ENCODE assay signal across 13 cellular contexts in the genomic region with DNA sequence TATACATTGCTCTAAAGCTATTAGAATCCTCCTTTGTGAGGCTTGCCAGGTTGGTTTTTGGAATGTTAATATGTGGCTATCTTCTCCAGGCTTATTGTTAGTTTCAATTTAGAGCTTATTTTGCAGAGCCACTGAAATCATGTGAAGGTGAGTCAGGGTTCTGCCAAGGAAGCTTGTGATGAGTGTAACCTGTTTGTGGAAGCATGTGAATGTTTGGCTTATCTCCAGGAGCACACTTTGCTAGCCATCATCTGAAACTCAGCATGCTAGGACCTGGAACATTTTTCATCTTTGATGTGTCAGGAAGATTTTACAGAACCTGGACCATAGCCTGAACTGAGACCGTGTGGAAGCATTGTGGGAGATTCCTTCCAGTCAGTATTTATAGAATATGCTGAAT.
DNase-seq lines count a peak whose midpoint lies in the region; FAIRE-seq and TF ChIP-seq lines count a peak whose summit lies in the region.
"Had no signal": no experiment of that assay in that cellular context is flagged by ENCODE, and none has a peak within 500 bp of the region (broad histone marks: within the 10 kb centered on the region; RNA-seq: fewer than 3 reads in every experiment).

No MANE protein-coding gene starts in this region.

- H3K4me3 Mint-ChIP-seq in type B pancreatic cell (no peak overlapping the region), endothelial cell (ENCODE audit: unreplicated experiment) (no peak overlapping the region)
- H3K4me3 Mint-ChIP-seq: dendritic cell treated with granulocyte-macrophage colony-stimulating factor and Interleukin-4, amounts not matched to agents 40 ng/mL and 50 ng/mL, for 4 days had no signal

- H3K4me2 ChIP-seq in keratinocyte (ENCODE audit: control insufficient read depth, extremely low read depth, insufficient read depth, low read depth, low read length) = no peak overlapping the region

- in situ Hi-C loops in astrocyte of the spinal cord (cut with HindIII; ENCODE audit: low sequenced_read_pairs) = no loop called here

- no peak overlapping the region for H3K27ac ChIP-seq in keratinocyte (ENCODE audit: control insufficient read depth, insufficient read depth, low read length)

- no peaks in the 10 kb centered on the region for H3K9me1 ChIP-seq in keratinocyte (ENCODE audit: control insufficient read depth, extremely low read depth, insufficient read depth, low read length)

- TF ChIP-seq CTCF in astrocyte of the spinal cord (IDR thresholded peaks at IDR 0.05; ENCODE audit: low read depth, low read length) (no peak), keratinocyte (optimal IDR thresholded peaks at IDR 0.05 in 1 of 3, IDR thresholded peaks at IDR 0.05 in 1 of 3, conservative IDR thresholded peaks at IDR 0.05 in 1 of 3; ENCODE audit: extremely low read depth in 1 of 3, insufficient read depth in 2 of 3, low read length in 3 of 3) (no peak), type B pancreatic cell (conservative IDR thresholded peaks at IDR 0.05) (no peak), endothelial cell (IDR thresholded peaks at IDR 0.05; ENCODE audit: unreplicated experiment) (no peak)

- H3K9ac ChIP-seq in keratinocyte (ENCODE audit: control insufficient read depth, extremely low read depth, insufficient read depth, low read length) = no peak overlapping the region

- DNase-seq in NCI-H2196 (lab: John Stamatoyannopoulos, UW; ENCODE audit: unreplicated experiment) = peak; percentile 24
- no peak for DNase-seq in NCI-H2196 treated with DMSO at 0.1 percent for 48 hours (lab: John Stamatoyannopoulos, UW; ENCODE audit: unreplicated experiment)
- DNase-seq in astrocyte of the spinal cord (ENCODE audit: low read depth, low spot score) = peak; percentile 19
- peak; percentile 60 for DNase-seq in keratinocyte (ENCODE audit: low read depth, low spot score)
- no peak for DNase-seq in type B pancreatic cell (ENCODE audit: extremely low spot score, unreplicated experiment)
- no peak for DNase-seq in NCI-H526 treated with DMSO at 0.1 percent for 48 hours (lab: John Stamatoyannopoulos, UW)
- no peak for DNase-seq in activated CD4-positive, alpha-beta T cell treated with anti-CD3 and anti-CD28 coated beads, Interleukin-2, amount 50 U/mL, for 4 hours
- DNase-seq in endothelial cell (ENCODE audit: low spot score) = no peak
- DNase-seq: activated T-cell treated with anti-CD3 and anti-CD28 coated beads, Interleukin-2, amount 50 U/mL, for 48 hours; NCI-H774; T1000 had no signal

- no peaks in the 10 kb centered on the region for H4K20me1 ChIP-seq in keratinocyte (ENCODE audit: control insufficient read depth, extremely low read depth, insufficient read depth, low read length)

- H3K4me3 ChIP-seq in astrocyte of the spinal cord (ENCODE audit: low read depth, low read length) (no peak overlapping the region), keratinocyte (ENCODE audit: control insufficient read depth in 2 of 3, extremely low read depth in 1 of 3, insufficient read depth in 2 of 3, low read depth in 1 of 3, low read length in 3 of 3) (no peak overlapping the region)
- H3K4me3 ChIP-seq: ovary had no signal

- no peak overlapping the region for H2AFZ ChIP-seq in keratinocyte (ENCODE audit: control insufficient read depth, low read length)

- H3K36me3 Mint-ChIP-seq in type B pancreatic cell (peaks cover 7% of the 10 kb centered on the region), endothelial cell (ENCODE audit: low read depth, unreplicated experiment) (no peaks in the 10 kb centered on the region)

- H3K9me3 Mint-ChIP-seq in type B pancreatic cell (peaks cover 7% of the 10 kb centered on the region), endothelial cell (ENCODE audit: unreplicated experiment) (no peaks in the 10 kb centered on the region)
- H3K9me3 Mint-ChIP-seq: dendritic cell treated with granulocyte-macrophage colony-stimulating factor and Interleukin-4, amounts not matched to agents 40 ng/mL and 50 ng/mL, for 4 days had no signal

- dilution Hi-C loops in keratinocyte (cut with MboI; ENCODE audit: extremely low pct_ligation_motif_present, low sequenced_read_pairs) = no loop called here

- no peaks in the 10 kb centered on the region for H3K79me2 ChIP-seq in keratinocyte (ENCODE audit: control insufficient read depth, insufficient read depth, low read length)

- no peaks in the 10 kb centered on the region for H3K27me3 ChIP-seq in keratinocyte (ENCODE audit: control insufficient read depth, extremely low read depth, insufficient read depth, low read length)
- H3K27me3 ChIP-seq: ovary had no signal

- H3K9me3 ChIP-seq in keratinocyte (ENCODE audit: control insufficient read depth, low read depth, low read length) = no peaks in the 10 kb centered on the region
- H3K9me3 ChIP-seq: ovary had no signal

- no peaks in the 10 kb centered on the region for H3K36me3 ChIP-seq in keratinocyte (ENCODE audit: control insufficient read depth in 2 of 2, extremely low read depth in 1 of 2, insufficient read depth in 2 of 2, low read length in 2 of 2)
- H3K36me3 ChIP-seq: ovary had no signal

- H3K27me3 Mint-ChIP-seq in type B pancreatic cell (no peaks in the 10 kb centered on the region), endothelial cell (ENCODE audit: unreplicated experiment) (peaks cover 2% of the 10 kb centered on the region)
- H3K27me3 Mint-ChIP-seq: dendritic cell treated with granulocyte-macrophage colony-stimulating factor and Interleukin-4, amounts not matched to agents 40 ng/mL and 50 ng/mL, for 4 days had no signal

- H3K27ac Mint-ChIP-seq in type B pancreatic cell (peak overlapping the region; percentile 79), endothelial cell (ENCODE audit: unreplicated experiment) (no peak overlapping the region)
- H3K27ac Mint-ChIP-seq: dendritic cell treated with granulocyte-macrophage colony-stimulating factor and Interleukin-4, amounts not matched to agents 40 ng/mL and 50 ng/mL, for 4 days had no signal

- H3K4me1 ChIP-seq in keratinocyte (ENCODE audit: control insufficient read depth, extremely low read depth, insufficient read depth, low read length) = no peaks in the 10 kb centered on the region

- H3K4me1 Mint-ChIP-seq in type B pancreatic cell (ENCODE audit: unreplicated experiment) (peaks cover 12% of the 10 kb centered on the region), endothelial cell (ENCODE audit: unreplicated experiment) (peaks cover 7% of the 10 kb centered on the region)

- peak; percentile 90 for FAIRE-seq in keratinocyte (lab: Jason Lieb, UNC)

Comparison
In these comparisons a context has a peak if more than half of its experiments do, and no peak if none do; other contexts are left out.
1. DNase-seq: peak in NCI-H2196 (single experiment), astrocyte of the spinal cord (single experiment) and keratinocyte (single experiment); none in NCI-H2196 treated with DMSO at 0.1 percent for 48 hours (single experiment), type B pancreatic cell (single experiment), NCI-H526 treated with DMSO at 0.1 percent for 48 hours (single experiment), activated CD4-positive, alpha-beta T cell treated with anti-CD3 and anti-CD28 coated beads, Interleukin-2, amount 50 U/mL, for 4 hours (0 of 2) and endothelial cell (single experiment).